Comparison of ENCODE assay signal across 25 cellular contexts in genomic region chr11:46719543-46720218, GRCh38. TPM values are rescaled to one million over a fixed set of nuclear protein-coding genes. Genes with fewer than 3 reads are reported as not detected.
"Had no signal": no experiment of that assay in that cellular context is flagged by ENCODE, and none has a peak within 500 bp of the region (broad histone marks: within the 10 kb centered on the region; RNA-seq: fewer than 3 reads in every experiment).

No MANE protein-coding gene starts in this region.

- H3K27me3 Mint-ChIP-seq: activated T-cell treated with anti-CD3 and anti-CD28 coated beads, Interleukin-2, amount 50 U/mL, for 24 hours; activated T-helper 17 cell treated with anti-CD3 and anti-CD28 coated beads, Interleukin-2, amount 50 U/mL, for 72 hours; central memory CD8-positive, alpha-beta T cell had no signal

- ATAC-seq: activated T-helper 17 cell treated with anti-CD3 and anti-CD28 coated beads, Interleukin-2, amount 50 U/mL, for 72 hours; left cardiac atrium; WTC11 had no signal

- H3K27ac ChIP-seq: dorsolateral prefrontal cortex, esophagus muscularis mucosa had no signal

- H3K27me3 ChIP-seq: dorsolateral prefrontal cortex, esophagus muscularis mucosa had no signal

- H3K4me3 Mint-ChIP-seq: activated T-cell treated with anti-CD3 and anti-CD28 coated beads, Interleukin-2, amount 50 U/mL, for 24 hours; activated T-helper 17 cell treated with anti-CD3 and anti-CD28 coated beads, Interleukin-2, amount 50 U/mL, for 72 hours; central memory CD8-positive, alpha-beta T cell; memory B cell; nephron progenitor cell; stimulated activated memory B cell treated with anti-CD40 and anti-IgM and Interleukin-4, amounts not matched to agents 10 μg/mL and 1 μg/mL and 100 μg/mL, for 72 hours; T-helper 1 cell treated with Interleukin-12 subunit alpha and Interleukin-12 subunit beta and Interleukin-4 antibody, amounts not matched to agents 30 μg/mL and 1 μg/mL, for 36 hours; WTC11 had no signal

- DNase-seq: activated CD4-positive, alpha-beta T cell treated with anti-CD3 and anti-CD28 coated beads, Interleukin-2, amount 50 U/mL, for 4 hours; activated CD8-positive, alpha-beta memory T cell treated with anti-CD3 and anti-CD28 coated beads for 24 hours; activated CD8-positive, alpha-beta memory T cell treated with anti-CD3 and anti-CD28 coated beads, Interleukin-2, amount 50 U/mL, for 4 hours; activated T-cell treated with anti-CD3 and anti-CD28 coated beads, Interleukin-2, amount 50 U/mL, for 24 hours; dorsolateral prefrontal cortex; head of caudate nucleus; left cardiac atrium; nephron progenitor cell; nucleus accumbens; small intestine; stimulated activated CD4-positive, alpha-beta T cell treated with anti-CD3 and anti-CD28 coated beads, Interleukin-2, amount 100 ng/mL, for 24 hours; T1000 had no signal

- H3K36me3 ChIP-seq: esophagus muscularis mucosa had no signal

- H3K36me3 Mint-ChIP-seq: activated naive CD4-positive, alpha-beta T cell treated with anti-CD3 and anti-CD28 coated beads, Interleukin-2, amount 50 U/mL, for 72 hours; memory B cell; stimulated activated memory B cell treated with anti-CD40 and anti-IgM and Interleukin-4, amounts not matched to agents 10 μg/mL and 1 μg/mL and 100 μg/mL, for 72 hours; WTC11 had no signal

- H3K4me1 ChIP-seq: esophagus muscularis mucosa had no signal

- H3K4me1 Mint-ChIP-seq: stimulated activated memory B cell treated with anti-CD40 and anti-IgM and Interleukin-4, amounts not matched to agents 10 μg/mL and 1 μg/mL and 100 μg/mL, for 72 hours had no signal

- H3K9me3 Mint-ChIP-seq: activated naive CD4-positive, alpha-beta T cell treated with anti-CD3 and anti-CD28 coated beads, Interleukin-2, amount 50 U/mL, for 72 hours; activated T-cell treated with anti-CD3 and anti-CD28 coated beads, Interleukin-2, amount 50 U/mL, for 24 hours; activated T-helper 17 cell treated with anti-CD3 and anti-CD28 coated beads, Interleukin-2, amount 50 U/mL, for 72 hours; central memory CD8-positive, alpha-beta T cell; memory B cell; nephron progenitor cell; stimulated activated memory B cell treated with anti-CD40 and anti-IgM and Interleukin-4, amounts not matched to agents 10 μg/mL and 1 μg/mL and 100 μg/mL, for 72 hours; T-helper 1 cell treated with Interleukin-12 subunit alpha and Interleukin-12 subunit beta and Interleukin-4 antibody, amounts not matched to agents 30 μg/mL and 1 μg/mL, for 36 hours; WTC11 had no signal

- H3K4me3 ChIP-seq: dorsolateral prefrontal cortex, esophagus muscularis mucosa had no signal

- H3K9me3 ChIP-seq: esophagus muscularis mucosa had no signal

- H3K27ac Mint-ChIP-seq: activated T-cell treated with anti-CD3 and anti-CD28 coated beads, Interleukin-2, amount 50 U/mL, for 24 hours; activated T-helper 17 cell treated with anti-CD3 and anti-CD28 coated beads, Interleukin-2, amount 50 U/mL, for 72 hours; memory B cell; stimulated activated memory B cell treated with anti-CD40 and anti-IgM and Interleukin-4, amounts not matched to agents 10 μg/mL and 1 μg/mL and 100 μg/mL, for 72 hours; T-helper 1 cell treated with Interleukin-12 subunit alpha and Interleukin-12 subunit beta and Interleukin-4 antibody, amounts not matched to agents 30 μg/mL and 1 μg/mL, for 36 hours; WTC11 had no signal

RNA-seq across cellular contexts. Expression of gene F2, which starts 0.7 kb away (rescaled TPM):
- total RNA-seq: activated naive CD4-positive, alpha-beta T cell treated with anti-CD3 and anti-CD28 coated beads, Interleukin-2, amount 50 U/mL, for 72 hours; activated T-helper 17 cell treated with anti-CD3 and anti-CD28 coated beads, Interleukin-2, amount 50 U/mL, for 72 hours; frontal cortex; left cardiac atrium; lower leg skin; sciatic nerve; ureter had no signal
- polyA plus RNA-seq: adipose tissue had no signal
